In the genomic region with DNA sequence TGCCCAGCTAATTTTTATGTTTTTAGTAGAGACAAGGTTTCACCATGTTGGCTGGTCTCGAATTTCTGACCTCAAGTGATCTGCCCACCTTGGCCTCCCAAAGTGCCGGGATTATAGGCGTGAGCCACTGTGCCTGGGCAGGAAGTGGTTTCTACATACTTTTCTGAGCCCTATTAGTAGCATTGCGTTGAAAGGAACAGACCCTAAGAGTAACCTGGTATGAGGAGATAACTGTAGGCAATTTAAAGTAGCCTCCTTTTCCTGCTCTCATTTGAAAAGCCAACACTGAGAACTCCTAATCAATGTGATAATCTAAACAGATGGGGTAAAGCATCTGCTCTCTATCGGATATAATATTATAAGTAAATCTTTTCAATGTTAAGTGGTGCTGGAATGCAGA, we compare ENCODE assay signal across 24 cellular contexts.
"Had no signal": no experiment of that assay in that cellular context is flagged by ENCODE, and none has a peak within 500 bp of the region (broad histone marks: within the 10 kb centered on the region; RNA-seq: fewer than 3 reads in every experiment).

No MANE protein-coding gene starts in this region.

- H3K9me3 Mint-ChIP-seq: activated naive CD4-positive, alpha-beta T cell treated with anti-CD3 and anti-CD28 coated beads for 36 hours; activated T-cell treated with anti-CD3 and anti-CD28 coated beads, Interleukin-2, amount 50 U/mL, for 72 hours; dendritic cell treated with granulocyte-macrophage colony-stimulating factor and Interleukin-4, amounts not matched to agents 40 ng/mL and 50 ng/mL, for 4 days; mesothelial cell of epicardium; naive thymus-derived CD8-positive, alpha-beta T cell; neural progenitor cell; stimulated activated effector memory CD8-positive, alpha-beta T cell treated with anti-CD3 and anti-CD28 coated beads, Interleukin-12 subunit alpha, Interleukin-12 subunit beta, amount 100 ng/mL, for 72 hours; type B pancreatic cell had no signal

- H3K9ac ChIP-seq: neural progenitor cell had no signal

- H3K27me3 Mint-ChIP-seq: dendritic cell treated with granulocyte-macrophage colony-stimulating factor and Interleukin-4, amounts not matched to agents 40 ng/mL and 50 ng/mL, for 4 days; naive thymus-derived CD8-positive, alpha-beta T cell; T-helper 17 cell; type B pancreatic cell had no signal

- H3K9me3 ChIP-seq: body of pancreas, right lobe of liver, testis, vagina had no signal

- H3K27me3 ChIP-seq: body of pancreas, cardiac muscle cell, neural progenitor cell, right lobe of liver, testis, vagina had no signal

- DNase-seq: activated CD4-positive, CD25-positive, alpha-beta regulatory T cell treated with anti-CD3 and anti-CD28 coated beads, Interleukin-2, amount 50 U/mL, for 72 hours; activated effector memory CD4-positive, alpha-beta T cell treated with Interleukin-2 at 50 U/mL for 16 hours; activated naive CD4-positive, alpha-beta T cell treated with anti-CD3 and anti-CD28 coated beads for 36 hours; activated T-cell treated with anti-CD3 and anti-CD28 coated beads, Interleukin-2, amount 50 U/mL, for 72 hours; anterior cingulate cortex; body of pancreas; effector CD4-positive, alpha-beta T cell; naive thymus-derived CD8-positive, alpha-beta T cell; posterior cingulate gyrus; right lobe of liver; stimulated activated CD4-positive, alpha-beta T cell treated with anti-CD3 and anti-CD28 coated beads, Interleukin-1b, Interleukin-23, amount 100 ng/mL, for 48 hours; T-helper 17 cell; testis; WERI-Rb-1 had no signal

- H3K4me3 ChIP-seq: body of pancreas, cardiac muscle cell, lung, neural progenitor cell, right lobe of liver, skin epidermis, testis, vagina had no signal

- ATAC-seq: activated T-cell treated with anti-CD3 and anti-CD28 coated beads, Interleukin-2, amount 50 U/mL, for 72 hours; body of pancreas; left lobe of liver; right lobe of liver; stimulated activated effector memory CD8-positive, alpha-beta T cell treated with anti-CD3 and anti-CD28 coated beads, Interleukin-12 subunit alpha, Interleukin-12 subunit beta, amount 100 ng/mL, for 72 hours; T-helper 17 cell had no signal

- H3K4me1 ChIP-seq: body of pancreas, neural progenitor cell, right lobe of liver, testis, vagina had no signal

- H3K4me3 Mint-ChIP-seq: activated naive CD4-positive, alpha-beta T cell treated with anti-CD3 and anti-CD28 coated beads for 36 hours; activated T-cell treated with anti-CD3 and anti-CD28 coated beads, Interleukin-2, amount 50 U/mL, for 72 hours; dendritic cell treated with granulocyte-macrophage colony-stimulating factor and Interleukin-4, amounts not matched to agents 40 ng/mL and 50 ng/mL, for 4 days; mesothelial cell of epicardium; neural progenitor cell; stimulated activated effector memory CD8-positive, alpha-beta T cell treated with anti-CD3 and anti-CD28 coated beads, Interleukin-12 subunit alpha, Interleukin-12 subunit beta, amount 100 ng/mL, for 72 hours; T-helper 17 cell; type B pancreatic cell had no signal

- H3K27ac Mint-ChIP-seq: activated naive CD4-positive, alpha-beta T cell treated with anti-CD3 and anti-CD28 coated beads for 36 hours; activated T-cell treated with anti-CD3 and anti-CD28 coated beads, Interleukin-2, amount 50 U/mL, for 72 hours; dendritic cell treated with granulocyte-macrophage colony-stimulating factor and Interleukin-4, amounts not matched to agents 40 ng/mL and 50 ng/mL, for 4 days; mesothelial cell of epicardium; neural progenitor cell; stimulated activated effector memory CD8-positive, alpha-beta T cell treated with anti-CD3 and anti-CD28 coated beads, Interleukin-12 subunit alpha, Interleukin-12 subunit beta, amount 100 ng/mL, for 72 hours; T-helper 17 cell; type B pancreatic cell had no signal

- H3K4me1 Mint-ChIP-seq: mesothelial cell of epicardium, neural progenitor cell had no signal

- H2AFZ ChIP-seq: neural progenitor cell had no signal

- H3K4me2 ChIP-seq: neural progenitor cell had no signal

- H3K36me3 ChIP-seq: neural progenitor cell had no signal
